9 cellular contexts compared by ENCODE assay signal in the genomic region with DNA sequence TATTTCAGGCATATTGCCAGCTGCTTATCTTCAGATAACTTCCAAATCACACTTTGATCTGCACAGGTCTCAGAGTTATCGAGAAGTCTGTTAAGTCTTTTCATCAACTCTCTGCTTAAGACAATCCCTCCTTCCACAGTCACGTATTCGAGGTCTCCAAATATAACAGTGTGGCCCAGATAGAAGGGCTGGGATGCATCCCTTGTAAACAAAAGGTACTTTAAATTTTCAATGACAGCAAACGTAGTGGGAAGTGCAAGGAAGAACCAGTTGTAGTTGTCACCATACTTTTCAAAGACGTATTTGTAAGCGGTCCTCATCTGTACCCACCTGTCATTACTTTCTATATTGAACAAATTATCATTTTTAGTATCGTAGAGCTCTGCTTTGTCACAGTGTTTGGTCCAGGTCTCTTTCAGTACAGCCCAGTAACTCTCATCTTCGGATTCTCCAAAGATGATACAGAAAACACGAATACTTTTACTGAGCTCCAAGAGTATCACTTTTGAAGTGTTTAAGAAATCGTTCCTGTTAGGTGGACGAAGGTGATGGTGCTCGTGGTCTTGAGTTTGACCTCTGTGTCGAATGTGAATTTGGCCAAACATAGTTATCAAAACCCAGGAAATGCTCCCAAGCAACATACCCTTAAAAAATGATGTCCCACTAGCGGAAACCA. TPM values are rescaled to one million over a fixed set of nuclear protein-coding genes. Genes with fewer than 3 reads are reported as not detected.
A peak's percentile ranks its signal among the peaks of the same experiment; 100 is the strongest.
DNase-seq lines count a peak whose midpoint lies in the region; ATAC-seq and TF ChIP-seq lines count a peak whose summit lies in the region.
"Had no signal": no experiment of that assay in that cellular context is flagged by ENCODE, and none has a peak within 500 bp of the region (broad histone marks: within the 10 kb centered on the region; RNA-seq: fewer than 3 reads in every experiment).

No MANE protein-coding gene starts in this region.

- 95 to 99% methylated on average over 11 to 14 of the region's 14 CpGs for WGBS in endodermal cell (ENCODE audit: insufficient coverage in 1 of 2, insufficient read length in 1 of 2), 2 experiments

- H3F3A ChIP-seq in PC-9 (ENCODE audit: insufficient read depth, low read depth): peaks cover 9% of the 10 kb centered on the region

- DNase-seq in BJ (ENCODE audit: low read depth) (no peak), PC-9 (no peak), endodermal cell (no peak), osteoblast (ENCODE audit: insufficient read length, low spot score, missing footprints) (no peak), NCI-H774 (lab: John Stamatoyannopoulos, UW) (no peak), SW 1271 (lab: John Stamatoyannopoulos, UW) (no peak)
- DNase-seq: NCI-H2171 had no signal

- no peaks in the 10 kb centered on the region for H3K9me3 ChIP-seq in PC-9 (ENCODE audit: insufficient read depth, low read depth)
- peaks cover 17% of the 10 kb centered on the region for H3K9me3 ChIP-seq in endodermal cell (ENCODE audit: control insufficient read depth, low read length)
- H3K9me3 ChIP-seq in osteoblast (ENCODE audit: low read depth, low read length): no peaks in the 10 kb centered on the region

- H3K27me3 ChIP-seq in BJ (ENCODE audit: control insufficient read depth, insufficient read depth, low read length) (no peaks in the 10 kb centered on the region), PC-9 (ENCODE audit: insufficient read depth, low read depth) (no peaks in the 10 kb centered on the region), endodermal cell (ENCODE audit: control insufficient read depth, insufficient read depth, low read length, poor library complexity, severe bottlenecking) (no peaks in the 10 kb centered on the region), osteoblast (ENCODE audit: insufficient read depth, low read length) (no peaks in the 10 kb centered on the region)

- no peak overlapping the region for H3K9ac ChIP-seq in endodermal cell (ENCODE audit: extremely low read depth, low read length, poor library complexity, severe bottlenecking)

- CTCF ChIA-PET in BJ (lab: Yijun Ruan, JAX) (interaction anchor here (1.7 kb wide), 1 partner anchor 71 kb away, joined by 4 read pairs; no protein-coding TSS in a partner anchor), PC-9 (lab: Charles Lee) (interaction anchor here (0.6 kb wide), 1 partner anchor 394 kb away, joined by 4 read pairs; no protein-coding TSS in a partner anchor)

- no peaks in the 10 kb centered on the region for H3K36me3 Mint-ChIP-seq in endodermal cell (ENCODE audit: low read depth)

- peaks cover 14% of the 10 kb centered on the region for H3K9me3 Mint-ChIP-seq in endodermal cell

- no peaks in the 10 kb centered on the region for H3K4me1 Mint-ChIP-seq in endodermal cell

- no peaks in the 10 kb centered on the region for H3K9me2 ChIP-seq in PC-9 (ENCODE audit: insufficient read depth)

- POLR2A ChIA-PET in BJ (lab: Charles Lee) (no interaction called here), PC-9 (lab: Charles Lee; ENCODE audit: unreplicated experiment) (interaction anchor here (0.6 kb wide), 3 partner anchors 19 to 1161 kb away, joined by 3 read pairs; no protein-coding TSS in a partner anchor)

- no peaks in the 10 kb centered on the region for H3K27me3 Mint-ChIP-seq in endodermal cell (ENCODE audit: insufficient read depth)

- no peak overlapping the region for H3K27ac Mint-ChIP-seq in endodermal cell

- TSS peak; percentile 88 for BruUV-seq in PC-9 (replicated peaks; lab: Mats Ljungman, UMichigan)

- H3K79me2 ChIP-seq in PC-9 (ENCODE audit: low read depth) (no peaks in the 10 kb centered on the region), osteoblast (ENCODE audit: insufficient read depth, low read length) (no peaks in the 10 kb centered on the region)

- intact Hi-C loops in PC-9 (cut with micrococcal nuclease; ENCODE audit: unreplicated experiment): no loop called here

- H4K20me1 ChIP-seq in PC-9 (ENCODE audit: insufficient read depth): no peaks in the 10 kb centered on the region
- no peaks in the 10 kb centered on the region for H4K20me1 ChIP-seq in osteoblast (ENCODE audit: insufficient read depth, low read length)

- ATAC-seq in HG03571 (IDR thresholded peaks at IDR 0.05; ENCODE audit: unreplicated experiment) (no peak), GM21576 (IDR thresholded peaks at IDR 0.05; ENCODE audit: unreplicated experiment) (no peak)

- H2AFZ ChIP-seq in PC-9 (peak overlapping the region; percentile 90), osteoblast (ENCODE audit: low read length) (peak overlapping the region; percentile 93)

- H3K36me3 ChIP-seq in BJ (ENCODE audit: control insufficient read depth, insufficient read depth, low read length) (no peaks in the 10 kb centered on the region), PC-9 (ENCODE audit: low read depth) (no peaks in the 10 kb centered on the region), endodermal cell (ENCODE audit: control insufficient read depth, insufficient read depth, low read length) (no peaks in the 10 kb centered on the region), osteoblast (ENCODE audit: insufficient read depth, low read length) (no peaks in the 10 kb centered on the region)

- H3K27ac ChIP-seq in PC-9 (no peak overlapping the region), endodermal cell (ENCODE audit: low read depth, low read length) (no peak overlapping the region), osteoblast (ENCODE audit: low read depth, low read length) (peak overlapping the region; percentile 71)

- H3K4me3 ChIP-seq in BJ (ENCODE audit: low read depth, low read length) (peak overlapping the region; percentile 51), PC-9 (peak overlapping the region; percentile 63), endodermal cell (ENCODE audit: low read length) (no peak overlapping the region), osteoblast (ENCODE audit: insufficient read depth, low read length) (peak overlapping the region; percentile 85)

- TF ChIP-seq CTCF in BJ (IDR thresholded peaks at IDR 0.05; ENCODE audit: insufficient read depth, low read depth, low read length): no peak
- no peak for TF ChIP-seq CTCF in PC-9 (conservative IDR thresholded peaks at IDR 0.05)
- no peak for TF ChIP-seq CTCF in endodermal cell (conservative IDR thresholded peaks at IDR 0.05)
- no peak for TF ChIP-seq CTCF in osteoblast (IDR thresholded peaks at IDR 0.05; ENCODE audit: extremely low read depth, low read depth, low read length)

- peak overlapping the region; percentile 48 for H3K4me3 Mint-ChIP-seq in endodermal cell

- H3K4me1 ChIP-seq in PC-9 (replicated peaks; ENCODE audit: insufficient read depth) (peaks cover 15% of the 10 kb centered on the region), endodermal cell (ENCODE audit: control insufficient read depth, insufficient read depth, low read length) (no peaks in the 10 kb centered on the region), osteoblast (ENCODE audit: insufficient read depth, low read length) (peaks cover 4% of the 10 kb centered on the region)

- H3K4me2 ChIP-seq in PC-9 (peak overlapping the region; percentile 78), osteoblast (ENCODE audit: insufficient read depth, low read length) (peak overlapping the region; percentile 89)

RNA-seq across cellular contexts. Expression of a gene that starts 0.4 kb away (rescaled TPM):
- polyA plus RNA-seq in BJ (2011; rRNA removed): 0.12 and 0.48 TPM in 2 replicates
- not detected in 2 replicates for polyA minus RNA-seq in BJ (2011; rRNA and poly(A)+ RNA removed)
- total RNA-seq in PC-9 (2021): 3.7 and 4.6 TPM in 2 replicates
- not detected for total RNA-seq in endodermal cell
- polyA plus RNA-seq in endodermal cell (2013, experiment 1 of 2): not detected
- not detected for polyA plus RNA-seq in endodermal cell (2013, experiment 2 of 2)
- total RNA-seq in osteoblast: 0.72 and 1.2 TPM in 2 replicates

RNA-seq across cellular contexts. Expression of a gene that starts 38.7 kb away (rescaled TPM):
- 2.2 and 3.6 TPM in 2 replicates for polyA plus RNA-seq in BJ (2011; rRNA removed)
- polyA minus RNA-seq in BJ (2011; rRNA and poly(A)+ RNA removed): 0.71 and 1.0 TPM in 2 replicates
- total RNA-seq in PC-9 (2021): 1.6 and 2.3 TPM in 2 replicates
- total RNA-seq in endodermal cell: 1 to 10 TPM; 5.0 to 5.3 TPM
- polyA plus RNA-seq in endodermal cell (2013, experiment 1 of 2): 3.3 TPM
- 3.9 TPM for polyA plus RNA-seq in endodermal cell (2013, experiment 2 of 2)
- 18.8 and 19.2 TPM in 2 replicates for total RNA-seq in osteoblast
